ENCODE assay signal across 8 cellular contexts in genomic region chr9:37903581-37903830, GRCh38. TPM values are rescaled to one million over a fixed set of nuclear protein-coding genes. Genes with fewer than 3 reads are reported as not detected.
A peak's percentile ranks its signal among the peaks of the same experiment; 100 is the strongest.
DNase-seq lines count a peak whose midpoint lies in the region; ATAC-seq, FAIRE-seq and TF ChIP-seq lines count a peak whose summit lies in the region.

No MANE protein-coding gene starts in this region.

- H3K36me3 ChIP-seq in BLaER1 (peaks cover 16% of the 10 kb centered on the region), skeletal muscle tissue (ENCODE audit: control insufficient read depth in 3 of 3, insufficient read depth in 3 of 3, low read length in 3 of 3) (peaks cover 8 to 12% (median 8%) of the 10 kb centered on the region in 3 donors)

- H3K27me3 Mint-ChIP-seq in activated naive CD4-positive, alpha-beta T cell treated with anti-CD3 and anti-CD28 coated beads, Interleukin-2, amount 50 U/mL, for 24 hours = no peaks in the 10 kb centered on the region

- intact Hi-C loops in right cardiac atrium (cut with DNase I) = loop anchor here in 1 of 4 donors (10.0 kb wide), 1 partner anchor 461 kb away; no protein-coding TSS in a partner anchor

- H3K4me1 Mint-ChIP-seq in activated naive CD4-positive, alpha-beta T cell treated with anti-CD3 and anti-CD28 coated beads, Interleukin-2, amount 50 U/mL, for 24 hours = peaks cover 18% of the 10 kb centered on the region

- H3K4me2 ChIP-seq in BLaER1 = peak overlapping the region; percentile 91

- H3K4me1 ChIP-seq in BLaER1 (peaks cover 38% of the 10 kb centered on the region), right cardiac atrium (ENCODE audit: control insufficient read depth, insufficient read depth, low read length) (peaks cover 2% of the 10 kb centered on the region), skeletal muscle tissue (ENCODE audit: control insufficient read depth in 3 of 3, insufficient read depth in 3 of 3, low read length in 3 of 3) (peaks cover 15 to 19% (median 17%) of the 10 kb centered on the region in 3 donors)

- H3K4me3 ChIP-seq in BLaER1 (peak overlapping the region; percentile 89), HL-60 (replicated peaks; ENCODE audit: insufficient read depth, low read length) (peak overlapping the region; percentile 79), right cardiac atrium (ENCODE audit: low read length) (peak overlapping the region; percentile 83), skeletal muscle tissue (ENCODE audit: low read length in 3 of 3) (peak overlapping the region; percentile 76 to 96 (median 84))

- no peak for TF ChIP-seq CTCF in HL-60 (IDR thresholded peaks at IDR 0.05; ENCODE audit: insufficient read depth, low read length)
- no peak for TF ChIP-seq CTCF in D721Med (IDR thresholded peaks at IDR 0.05; ENCODE audit: insufficient read depth, missing control alignments)

- H3K27ac Mint-ChIP-seq in activated naive CD4-positive, alpha-beta T cell treated with anti-CD3 and anti-CD28 coated beads, Interleukin-2, amount 50 U/mL, for 24 hours = peak overlapping the region; percentile 83

- peak overlapping the region; percentile 73 for H3K27ac ChIP-seq in BLaER1
- peak overlapping the region; percentile 81 for H3K27ac ChIP-seq in HL-60 (replicated peaks)
- H3K27ac ChIP-seq in right cardiac atrium (ENCODE audit: low read length) = peak overlapping the region; percentile 90
- H3K27ac ChIP-seq in skeletal muscle tissue (ENCODE audit: low read depth, low read length) = peak overlapping the region; percentile 74

- DNase-seq in HL-60 (ENCODE audit: low read depth in 1 of 2, low spot score in 1 of 2) (peak in 1 of 2 experiments; percentile 43), right cardiac atrium (peak in 1 of 3 donors; percentile 84), D721Med (ENCODE audit: insufficient read length, low spot score) (no peak), NCI-H2029 (lab: John Stamatoyannopoulos, UW) (no peak)

- peak overlapping the region; percentile 89 for H3K4me3 Mint-ChIP-seq in activated naive CD4-positive, alpha-beta T cell treated with anti-CD3 and anti-CD28 coated beads, Interleukin-2, amount 50 U/mL, for 24 hours

- H3K27me3 ChIP-seq in BLaER1 = no peaks in the 10 kb centered on the region
- H3K27me3 ChIP-seq in HL-60 (ENCODE audit: insufficient read depth, poor library complexity, severe bottlenecking) = no peaks in the 10 kb centered on the region
- H3K27me3 ChIP-seq in right cardiac atrium (ENCODE audit: control insufficient read depth, insufficient read depth) = no peaks in the 10 kb centered on the region
- no peaks in the 10 kb centered on the region for H3K27me3 ChIP-seq in skeletal muscle tissue (ENCODE audit: control insufficient read depth in 3 of 3, insufficient read depth in 3 of 3, low read length in 3 of 3)

- ATAC-seq in GM19395 (IDR thresholded peaks at IDR 0.05; ENCODE audit: unreplicated experiment) = peak; percentile 56
- ATAC-seq in right cardiac atrium = no peak

- H3K9me3 ChIP-seq in BLaER1 (no peaks in the 10 kb centered on the region), right cardiac atrium (ENCODE audit: control insufficient read depth, low read length) (no peaks in the 10 kb centered on the region), skeletal muscle tissue (ENCODE audit: control insufficient read depth in 3 of 3, low read length in 3 of 3) (no peaks in the 10 kb centered on the region)

- FAIRE-seq in D721Med (lab: Jason Lieb, UNC) = no peak

- peak overlapping the region; percentile 85 for H3K9ac ChIP-seq in BLaER1
- peak overlapping the region; percentile 67 to 88 (median 73) for H3K9ac ChIP-seq in skeletal muscle tissue (ENCODE audit: low read depth in 1 of 3, low read length in 3 of 3)

- H3K9me3 Mint-ChIP-seq in activated naive CD4-positive, alpha-beta T cell treated with anti-CD3 and anti-CD28 coated beads, Interleukin-2, amount 50 U/mL, for 24 hours = no peaks in the 10 kb centered on the region

- under 1% methylated on average over 20 of the region's 20 CpGs for WGBS in right cardiac atrium

- H4K20me1 ChIP-seq in BLaER1 = peaks cover 35% of the 10 kb centered on the region

- H3K36me3 Mint-ChIP-seq in activated naive CD4-positive, alpha-beta T cell treated with anti-CD3 and anti-CD28 coated beads, Interleukin-2, amount 50 U/mL, for 24 hours = no peaks in the 10 kb centered on the region

RNA-seq across cellular contexts. Expression of gene SLC25A51, which starts 0.4 kb away (rescaled TPM):
- total RNA-seq in right cardiac atrium = 10 to 100 TPM; 21.1 to 29.4 (median 25.9) TPM
- 13.1 TPM for polyA plus RNA-seq in right cardiac atrium
- 26.6 TPM for total RNA-seq in skeletal muscle tissue
